In genomic region chr12:127893875-127894635, GRCh38 we compare ENCODE assay signal across 13 cellular contexts.
DNase-seq lines count a peak whose midpoint lies in the region; TF ChIP-seq lines count a peak whose summit lies in the region.
"Had no signal": no experiment of that assay in that cellular context is flagged by ENCODE, and none has a peak within 500 bp of the region (broad histone marks: within the 10 kb centered on the region; RNA-seq: fewer than 3 reads in every experiment).

No MANE protein-coding gene starts in this region.

- intact Hi-C loops in uterus (cut with DNase I; ENCODE audit: low total_unique reads), result no loop called here

- no peaks in the 10 kb centered on the region for H3K27me3 Mint-ChIP-seq in mesothelial cell of epicardium (ENCODE audit: low read depth)
- H3K27me3 Mint-ChIP-seq: effector memory CD8-positive, alpha-beta T cell had no signal

- H3K27me3 ChIP-seq in uterus, result no peaks in the 10 kb centered on the region
- H3K27me3 ChIP-seq: spleen had no signal

- DNase-seq in DMS53 treated with DMSO at 0.1 percent for 48 hours (lab: John Stamatoyannopoulos, UW; ENCODE audit: unreplicated experiment) (peak; percentile 1), LNCaP clone FGC (ENCODE audit: low read depth) (no peak), astrocyte of the spinal cord (ENCODE audit: low read depth, low spot score) (no peak), mesothelial cell of epicardium (ENCODE audit: low spot score in 2 of 2, unreplicated experiment in 2 of 2) (no peak), uterus (no peak), kidney glomerular epithelial cell (lab: John Stamatoyannopoulos, UW) (no peak), NCI-H146 (lab: John Stamatoyannopoulos, UW) (no peak)
- DNase-seq in stimulated activated CD8-positive, alpha-beta memory T cell treated with anti-CD3 and anti-CD28 coated beads, Interleukin-4, amount 100 ng/mL, for 48 hours, result no peak
- DNase-seq: effector memory CD8-positive, alpha-beta T cell; NCI-H1105 treated with DMSO at 0.1 percent for 48 hours; spleen; T-helper 2 cell had no signal

- in situ Hi-C loops in astrocyte of the spinal cord (cut with HindIII; ENCODE audit: low sequenced_read_pairs), result no loop called here

- H3K9me3 Mint-ChIP-seq in mesothelial cell of epicardium, result no peaks in the 10 kb centered on the region

- no peak overlapping the region for H3K4me3 Mint-ChIP-seq in mesothelial cell of epicardium
- H3K4me3 Mint-ChIP-seq: effector memory CD8-positive, alpha-beta T cell had no signal

- H3K27ac Mint-ChIP-seq in mesothelial cell of epicardium, result no peak overlapping the region
- H3K27ac Mint-ChIP-seq: activated T-helper 2 cell treated with anti-CD3 and anti-CD28 coated beads, Interferon-gamma antibody, Interleukin-2, Interleukin-4, amounts not matched to agents 10 μg/mL and 5 μg/mL and 100 μg/mL, durations not matched to agents 14 hours and 24 hours and 36 hours; effector memory CD8-positive, alpha-beta T cell had no signal

- no peaks in the 10 kb centered on the region for H3K4me1 ChIP-seq in uterus
- H3K4me1 ChIP-seq: spleen had no signal

- no peaks in the 10 kb centered on the region for H3K36me3 Mint-ChIP-seq in mesothelial cell of epicardium

- H3K4me1 Mint-ChIP-seq in mesothelial cell of epicardium, result no peaks in the 10 kb centered on the region

- no peak for TF ChIP-seq POLR2A in uterus (IDR thresholded peaks at IDR 0.05)

- no peaks in the 10 kb centered on the region for H3K9me3 ChIP-seq in uterus
- H3K9me3 ChIP-seq: spleen had no signal

- TF ChIP-seq CTCF in LNCaP clone FGC (IDR thresholded peaks at IDR 0.05; ENCODE audit: control insufficient read depth, extremely low read depth, insufficient read depth), result 0 out of 2 replicates have a peak, but pooled peaks have one; percentile 20
- peak; percentile 49 for TF ChIP-seq CTCF in astrocyte of the spinal cord (IDR thresholded peaks at IDR 0.05; ENCODE audit: low read depth, low read length)
- peak; percentile 35 for TF ChIP-seq CTCF in mesothelial cell of epicardium (IDR thresholded peaks at IDR 0.05; ENCODE audit: unreplicated experiment)
- TF ChIP-seq CTCF in uterus (IDR thresholded peaks at IDR 0.05), result no peak

- H3K4me3 ChIP-seq in LNCaP clone FGC (ENCODE audit: low read depth, low read length), result no peak overlapping the region
- H3K4me3 ChIP-seq in astrocyte of the spinal cord (ENCODE audit: low read depth, low read length), result no peak overlapping the region
- H3K4me3 ChIP-seq in uterus, result no peak overlapping the region
- H3K4me3 ChIP-seq: spleen had no signal

- no peaks in the 10 kb centered on the region for H3K36me3 ChIP-seq in uterus
- H3K36me3 ChIP-seq: spleen had no signal

- no peak overlapping the region for H3K27ac ChIP-seq in uterus
- H3K27ac ChIP-seq: spleen had no signal

Comparison
In these comparisons a context has a peak if more than half of its experiments do, and no peak if none do; other contexts are left out.
1. CTCF ChIP-seq: peak in LNCaP clone FGC (single experiment), astrocyte of the spinal cord (single experiment) and mesothelial cell of epicardium (single experiment); none in uterus (0 of 4).